In the genomic region with DNA sequence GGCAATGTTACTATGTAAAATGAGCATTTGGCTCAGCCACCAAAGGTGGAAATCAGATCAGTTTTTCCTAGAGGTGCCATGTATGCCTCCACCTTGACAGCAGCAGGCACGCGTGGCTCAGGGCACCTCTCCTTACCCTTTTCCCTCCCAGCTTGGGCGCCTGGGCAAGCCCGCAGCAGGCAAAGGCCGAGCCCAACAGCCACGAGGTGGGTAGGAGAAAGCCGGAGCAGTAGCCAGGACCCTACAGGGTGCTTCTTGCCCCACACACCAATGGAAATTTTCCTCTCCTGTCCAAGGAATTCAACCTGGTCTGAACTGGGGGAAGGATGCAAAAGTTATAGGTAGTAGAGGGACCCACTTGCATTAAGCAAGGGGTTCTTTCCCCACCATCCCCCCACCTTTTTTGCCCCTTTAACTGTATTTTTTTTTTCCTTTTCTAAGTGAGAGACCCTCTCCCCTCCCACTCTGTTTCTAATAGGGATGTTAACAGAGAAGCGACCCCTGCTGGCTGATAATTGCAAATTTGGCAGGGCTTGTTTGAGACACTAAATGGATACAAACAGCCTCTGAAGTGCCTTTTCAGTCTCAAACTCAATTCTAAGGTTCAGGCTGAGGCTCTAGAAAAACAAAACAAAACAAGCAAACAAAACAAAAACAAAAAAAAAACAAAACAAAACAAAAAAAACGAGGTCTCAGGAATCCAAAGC, we compare ENCODE assay signal across 9 cellular contexts.
DNase-seq lines count a peak whose midpoint lies in the region; ATAC-seq and TF ChIP-seq lines count a peak whose summit lies in the region.
"Had no signal": no experiment of that assay in that cellular context is flagged by ENCODE, and none has a peak within 500 bp of the region (broad histone marks: within the 10 kb centered on the region; RNA-seq: fewer than 3 reads in every experiment).

No MANE protein-coding gene starts in this region.

- ATAC-seq in body of pancreas (no peak), GM18873 (IDR thresholded peaks at IDR 0.05; ENCODE audit: low FRiP score, unreplicated experiment) (no peak)
- ATAC-seq: T-helper 17 cell had no signal

- H3K4me2 ChIP-seq in KMS-11 = no peak overlapping the region

- H3K27me3 ChIP-seq in KMS-11 (ENCODE audit: insufficient read depth, low read depth) = no peaks in the 10 kb centered on the region
- H3K27me3 ChIP-seq in body of pancreas = no peaks in the 10 kb centered on the region
- H3K27me3 ChIP-seq in spleen (replicated peaks in 1 of 7) = no peaks in the 10 kb centered on the region

- H3K9ac ChIP-seq in KMS-11 = no peak overlapping the region

- TF ChIP-seq CTCF in GM12865 (IDR thresholded peaks at IDR 0.05; ENCODE audit: insufficient read depth, low read depth, low read length, missing control alignments) = peak; percentile 49
- TF ChIP-seq CTCF in KMS-11 (conservative IDR thresholded peaks at IDR 0.05; ENCODE audit: low read depth, low read length) = peak; percentile 69
- TF ChIP-seq CTCF in body of pancreas (IDR thresholded peaks at IDR 0.05) = peak in 5 of 7 experiments; percentile 13 to 35 (median 19)
- TF ChIP-seq CTCF in spleen (IDR thresholded peaks at IDR 0.05 in 8 of 11, conservative IDR thresholded peaks at IDR 0.05 in 3 of 11) = peak in 1 of 11 experiments; percentile 16

- 64 to 70% methylated on average over 9 of the region's 9 CpGs for WGBS in body of pancreas, 2 donors
- WGBS in spleen, 5 donors = 69 to 82% (median 78%) methylated on average over 9 of the region's 9 CpGs

- H3K27ac ChIP-seq in KMS-11 (no peak overlapping the region), body of pancreas (no peak overlapping the region), spleen (no peak overlapping the region)

- H3K9me3 ChIP-seq in body of pancreas (no peaks in the 10 kb centered on the region), spleen (no peaks in the 10 kb centered on the region)

- H4K20me1 ChIP-seq in KMS-11 (ENCODE audit: insufficient read depth) = no peaks in the 10 kb centered on the region

- no peaks in the 10 kb centered on the region for H3K4me1 ChIP-seq in KMS-11 (ENCODE audit: low read depth, poor library complexity, severe bottlenecking)
- H3K4me1 ChIP-seq in body of pancreas = no peaks in the 10 kb centered on the region
- H3K4me1 ChIP-seq in spleen = no peaks in the 10 kb centered on the region

- no peaks in the 10 kb centered on the region for H3K79me2 ChIP-seq in KMS-11 (ENCODE audit: insufficient read depth, low read depth)

- no peaks in the 10 kb centered on the region for H3K36me3 ChIP-seq in KMS-11 (ENCODE audit: insufficient read depth)
- no peaks in the 10 kb centered on the region for H3K36me3 ChIP-seq in body of pancreas (replicated peaks in 1 of 2; ENCODE audit: insufficient read depth in 1 of 2, low read depth in 2 of 2)
- no peaks in the 10 kb centered on the region for H3K36me3 ChIP-seq in spleen

- H3K4me3 ChIP-seq in GM12865 (ENCODE audit: low read depth, low read length) (no peak overlapping the region), KMS-11 (IDR thresholded peaks at IDR 0.05; ENCODE audit: insufficient read depth, low read depth, low read length) (no peak overlapping the region), body of pancreas (no peak overlapping the region), spleen (no peak overlapping the region)

- no peak for TF ChIP-seq POLR2A in body of pancreas (IDR thresholded peaks at IDR 0.05)
- TF ChIP-seq POLR2A in spleen (IDR thresholded peaks at IDR 0.05) = no peak

- DNase-seq in GM12865 (ENCODE audit: low read depth) (peak; percentile 30), body of pancreas (peak in 2 of 4 donors; percentile 16 to 43), myocyte (ENCODE audit: low read depth) (peak; percentile 19), spleen (no peak), C1 segment of cervical spinal cord (lab: John Stamatoyannopoulos, UW) (no peak), ureter (ENCODE audit: low spot score) (no peak)
- DNase-seq: T-helper 17 cell had no signal

- no peak overlapping the region for H2AFZ ChIP-seq in KMS-11 (ENCODE audit: low read depth)

- intact Hi-C loops in body of pancreas (cut with DNase I) = no loop called here
- intact Hi-C loops in spleen (cut with DNase I; ENCODE audit: low total_unique reads) = no loop called here

Comparison
In these comparisons a context has a peak if more than half of its experiments do, and no peak if none do; other contexts are left out.
1. DNase-seq: peak in GM12865 (single experiment) and myocyte (single experiment); none in spleen (single experiment), C1 segment of cervical spinal cord (0 of 14) and ureter (single experiment).